Comparison of ENCODE assay signal across 32 cellular contexts in genomic region chr3:112631257-112631656, GRCh38. TPM values are rescaled to one million over a fixed set of nuclear protein-coding genes. Genes with fewer than 3 reads are reported as not detected.
DNase-seq lines count a peak whose midpoint lies in the region; ATAC-seq and TF ChIP-seq lines count a peak whose summit lies in the region.
"Had no signal": no experiment of that assay in that cellular context is flagged by ENCODE, and none has a peak within 500 bp of the region (broad histone marks: within the 10 kb centered on the region; RNA-seq: fewer than 3 reads in every experiment).

No MANE protein-coding gene starts in this region.

- no peaks in the 10 kb centered on the region for H3K9me3 ChIP-seq in esophagus muscularis mucosa
- H3K9me3 ChIP-seq: BLaER1, esophagus squamous epithelium, gastrocnemius medialis, lower lobe of right lung, mucosa of descending colon, testis had no signal

- no peaks in the 10 kb centered on the region for H3K36me3 Mint-ChIP-seq in T-helper 2 cell treated with Interferon-gamma antibody and Interleukin-4, amounts not matched to agents 5 μg/mL and 100 μg/mL, for 36 hours (ENCODE audit: low read depth)
- no peaks in the 10 kb centered on the region for H3K36me3 Mint-ChIP-seq in natural killer cell treated with Interleukin-12 subunit alpha and Interleukin-12 subunit beta and Interleukin-15 and Interleukin-18, amount 100 ng/mL, for 72 hours
- H3K36me3 Mint-ChIP-seq: activated CD8-positive, alpha-beta memory T cell treated with anti-CD3 and anti-CD28 coated beads, Interleukin-2, amount 10 ng/mL, durations not matched to agents 7 days and 5 days; natural killer cell had no signal

- H3K27ac ChIP-seq in ACC112 (ENCODE audit: low read depth, low read length): peak overlapping the region; percentile 96
- H3K27ac ChIP-seq in esophagus muscularis mucosa (replicated peaks in 1 of 4): peak overlapping the region; percentile 37 to 84 (median 72)
- H3K27ac ChIP-seq in rectal smooth muscle tissue (ENCODE audit: low read depth, low read length): peak overlapping the region; percentile 27
- H3K27ac ChIP-seq: BLaER1, gastrocnemius medialis, hepatocyte, lower lobe of right lung, testis had no signal

- H3K4me1 Mint-ChIP-seq in T-helper 2 cell treated with Interferon-gamma antibody and Interleukin-4, amounts not matched to agents 5 μg/mL and 100 μg/mL, for 36 hours (ENCODE audit: low read depth): peaks cover 10% of the 10 kb centered on the region
- peaks cover 3 to 5% of the 10 kb centered on the region in 2 donors for H3K4me1 Mint-ChIP-seq in natural killer cell treated with Interleukin-12 subunit alpha and Interleukin-12 subunit beta and Interleukin-15 and Interleukin-18, amount 100 ng/mL, for 72 hours (ENCODE audit: low read depth in 2 of 2)
- H3K4me1 Mint-ChIP-seq: natural killer cell had no signal

- in situ Hi-C loops in KBM-7 (cut with MboI; ENCODE audit: low pct_unique_long_range_greater_than_20kb, low sequenced_read_pairs): no loop called here

- peaks cover 9% of the 10 kb centered on the region for H3K27me3 Mint-ChIP-seq in T-helper 2 cell treated with Interferon-gamma antibody and Interleukin-4, amounts not matched to agents 5 μg/mL and 100 μg/mL, for 36 hours (ENCODE audit: low read depth)
- peaks cover 0 to 3% of the 10 kb centered on the region in 2 donors for H3K27me3 Mint-ChIP-seq in natural killer cell treated with Interleukin-12 subunit alpha and Interleukin-12 subunit beta and Interleukin-15 and Interleukin-18, amount 100 ng/mL, for 72 hours
- H3K27me3 Mint-ChIP-seq: activated naive CD8-positive, alpha-beta T cell treated with anti-CD3 and anti-CD28 coated beads, Interleukin-2, amount 50 U/mL, for 24 hours; IgD-negative memory B cell had no signal

- intact Hi-C loops in esophagus muscularis mucosa (cut with DNase I): loop anchor here (5.0 kb wide), 1 partner anchor 49 kb away; no protein-coding TSS in a partner anchor

- TF ChIP-seq CTCF in esophagus muscularis mucosa (IDR thresholded peaks at IDR 0.05): no peak

- H3K79me2 ChIP-seq in ACC112 (ENCODE audit: control insufficient read depth, insufficient read depth, low read length, unreplicated experiment): peaks cover 92% of the 10 kb centered on the region
- H3K79me2 ChIP-seq: hepatocyte had no signal

- no peak for TF ChIP-seq EP300 in esophagus muscularis mucosa (IDR thresholded peaks at IDR 0.05)

- no peak overlapping the region for H2AFZ ChIP-seq in ACC112 (ENCODE audit: low read length, unreplicated experiment)
- H2AFZ ChIP-seq: hepatocyte had no signal

- H3K4me3 ChIP-seq in ACC112 (ENCODE audit: low read depth, low read length): peak overlapping the region; percentile 84
- H3K4me3 ChIP-seq in esophagus muscularis mucosa: no peak overlapping the region
- H3K4me3 ChIP-seq in rectal smooth muscle tissue (ENCODE audit: low read length): no peak overlapping the region
- H3K4me3 ChIP-seq: BLaER1, esophagus squamous epithelium, gastrocnemius medialis, hepatocyte, lower lobe of right lung, mucosa of descending colon, smooth muscle cell, testis had no signal

- no peak overlapping the region for H3K4me3 Mint-ChIP-seq in T-helper 2 cell treated with Interferon-gamma antibody and Interleukin-4, amounts not matched to agents 5 μg/mL and 100 μg/mL, for 36 hours
- H3K4me3 Mint-ChIP-seq in natural killer cell treated with Interleukin-12 subunit alpha and Interleukin-12 subunit beta and Interleukin-15 and Interleukin-18, amount 100 ng/mL, for 72 hours: no peak overlapping the region
- H3K4me3 Mint-ChIP-seq: activated CD8-positive, alpha-beta memory T cell treated with anti-CD3 and anti-CD28 coated beads, Interleukin-2, amount 10 ng/mL, durations not matched to agents 7 days and 5 days; activated naive CD8-positive, alpha-beta T cell treated with anti-CD3 and anti-CD28 coated beads, Interleukin-2, amount 50 U/mL, for 24 hours; IgD-negative memory B cell; natural killer cell had no signal

- no peaks in the 10 kb centered on the region for H3K9me3 Mint-ChIP-seq in T-helper 2 cell treated with Interferon-gamma antibody and Interleukin-4, amounts not matched to agents 5 μg/mL and 100 μg/mL, for 36 hours
- no peaks in the 10 kb centered on the region for H3K9me3 Mint-ChIP-seq in natural killer cell treated with Interleukin-12 subunit alpha and Interleukin-12 subunit beta and Interleukin-15 and Interleukin-18, amount 100 ng/mL, for 72 hours
- H3K9me3 Mint-ChIP-seq: activated naive CD8-positive, alpha-beta T cell treated with anti-CD3 and anti-CD28 coated beads, Interleukin-2, amount 50 U/mL, for 24 hours; IgD-negative memory B cell; natural killer cell had no signal

- 90% methylated on average over 3 of the region's 3 CpGs for whole genome bisulfite sequencing in esophagus muscularis mucosa

- H3K9ac ChIP-seq in rectal smooth muscle tissue (ENCODE audit: low read length): no peak overlapping the region
- H3K9ac ChIP-seq: BLaER1 had no signal

- no peak for TF ChIP-seq POLR2A in esophagus muscularis mucosa (IDR thresholded peaks at IDR 0.05; ENCODE audit: low read depth)

- H3K27me3 ChIP-seq in ACC112 (ENCODE audit: insufficient read depth, low read length) (no peaks in the 10 kb centered on the region), esophagus muscularis mucosa (no peaks in the 10 kb centered on the region), rectal smooth muscle tissue (ENCODE audit: control insufficient read depth, insufficient read depth, low read length) (no peaks in the 10 kb centered on the region)
- H3K27me3 ChIP-seq: BLaER1, esophagus squamous epithelium, gastrocnemius medialis, hepatocyte, testis had no signal

- H3K36me3 ChIP-seq in ACC112 (ENCODE audit: insufficient read depth, low read length) (peaks cover 37% of the 10 kb centered on the region), esophagus muscularis mucosa (no peaks in the 10 kb centered on the region), rectal smooth muscle tissue (ENCODE audit: control insufficient read depth, insufficient read depth, low read length) (no peaks in the 10 kb centered on the region)
- H3K36me3 ChIP-seq: BLaER1, esophagus squamous epithelium, gastrocnemius medialis, lower lobe of right lung had no signal

- DNase-seq in HCEC 1CT (peak; percentile 28), esophagus muscularis mucosa (ENCODE audit: extremely low spot score) (no peak), KBM-7 (no peak)
- DNase-seq in stimulated activated CD4-positive, alpha-beta T cell treated with anti-CD3 and anti-CD28 coated beads, Interleukin-15, amount 100 ng/mL, for 24 hours: no peak
- no peak for DNase-seq in T-helper 2 cell treated with Interferon-gamma antibody and Interleukin-4, amounts not matched to agents 5 μg/mL and 100 μg/mL, for 36 hours (ENCODE audit: low spot score)
- DNase-seq in natural killer cell treated with Interleukin-12 subunit alpha and Interleukin-12 subunit beta and Interleukin-15 and Interleukin-18, amount 100 ng/mL, for 72 hours (ENCODE audit: low spot score): no peak
- DNase-seq: activated CD4-positive, alpha-beta T cell treated with anti-CD3 and anti-CD28 coated beads, Interleukin-2, amount 50 U/mL, for 4 hours; activated CD8-positive, alpha-beta memory T cell treated with anti-CD3 and anti-CD28 coated beads, Interleukin-2, amount 10 ng/mL, durations not matched to agents 7 days and 5 days; activated naive CD4-positive, alpha-beta T cell; activated naive CD8-positive, alpha-beta T cell treated with anti-CD3 and anti-CD28 coated beads, Interleukin-2, amount 50 U/mL, for 24 hours; activated T-cell treated with anti-CD3 and anti-CD28 coated beads, Interleukin-2, amount 50 U/mL, for 48 hours; dermis blood vessel endothelial cell; EL; esophagus squamous epithelium; gastrocnemius medialis; lower lobe of right lung; mucosa of descending colon; natural killer cell; NCI-H1048; NCI-H1694; NCI-H446 treated with DMSO at 0.1 percent for 48 hours; NCI-H774; stimulated activated CD4-positive, alpha-beta T cell treated with anti-CD3 and anti-CD28 coated beads, Interleukin-1b, Interleukin-23, amount 100 ng/mL, for 48 hours; stimulated activated naive CD4-positive, alpha-beta T cell treated with Interleukin-2 at 50 U/mL for 16 hours; testis had no signal

- H3K4me1 ChIP-seq in ACC112 (ENCODE audit: control insufficient read depth, insufficient read depth, low read length, unreplicated experiment) (peaks cover 74% of the 10 kb centered on the region), esophagus muscularis mucosa (peaks cover 18 to 87% (median 85%) of the 10 kb centered on the region in 4 donors), rectal smooth muscle tissue (ENCODE audit: control insufficient read depth, insufficient read depth, low read length) (peaks cover 53% of the 10 kb centered on the region)
- H3K4me1 ChIP-seq: BLaER1, lower lobe of right lung, testis had no signal

- ATAC-seq in natural killer cell treated with Interleukin-12 subunit alpha and Interleukin-12 subunit beta and Interleukin-15 and Interleukin-18, amount 100 ng/mL, for 72 hours: no peak
- ATAC-seq: activated CD4-positive, CD25-positive, alpha-beta regulatory T cell treated with anti-CD3 and anti-CD28 coated beads, Interleukin-2, amount 50 U/mL, for 24 hours; activated CD8-positive, alpha-beta memory T cell treated with anti-CD3 and anti-CD28 coated beads, Interleukin-2, amount 10 ng/mL, durations not matched to agents 7 days and 5 days; activated naive CD8-positive, alpha-beta T cell treated with anti-CD3 and anti-CD28 coated beads, Interleukin-2, amount 50 U/mL, for 24 hours; gastrocnemius medialis; lower lobe of right lung; mucosa of descending colon; natural killer cell had no signal

- H3K27ac Mint-ChIP-seq in T-helper 2 cell treated with Interferon-gamma antibody and Interleukin-4, amounts not matched to agents 5 μg/mL and 100 μg/mL, for 36 hours: no peak overlapping the region
- H3K27ac Mint-ChIP-seq in natural killer cell treated with Interleukin-12 subunit alpha and Interleukin-12 subunit beta and Interleukin-15 and Interleukin-18, amount 100 ng/mL, for 72 hours: no peak overlapping the region
- H3K27ac Mint-ChIP-seq: activated CD8-positive, alpha-beta memory T cell treated with anti-CD3 and anti-CD28 coated beads, Interleukin-2, amount 10 ng/mL, durations not matched to agents 7 days and 5 days; activated naive CD8-positive, alpha-beta T cell treated with anti-CD3 and anti-CD28 coated beads, Interleukin-2, amount 50 U/mL, for 24 hours; IgD-negative memory B cell; natural killer cell had no signal

RNA-seq across cellular contexts. Expression of gene CCDC80, which starts 9.7 kb away (rescaled TPM):
- total RNA-seq in esophagus muscularis mucosa: 100 to 1,000 TPM in 2 of 4 donors, 10 to 100 TPM in 2; 34.7 to 213 (median 127) TPM
- under 1 TPM in 1 of 2 donors, not detected in 1; 0.28 TPM for total RNA-seq in natural killer cell treated with Interleukin-12 subunit alpha and Interleukin-12 subunit beta and Interleukin-15 and Interleukin-18, amount 100 ng/mL, for 72 hours

Comparison
In these comparisons a context has a peak if more than half of its experiments do, and no peak if none do; other contexts are left out.
1. H3K27ac ChIP-seq: peak in every context shown above with its lines; median percentile 96 in ACC112; 72 in esophagus muscularis mucosa; 27 in rectal smooth muscle tissue.
2. RNA of gene CCDC80, which starts 9.7 kb away (total RNA-seq): 34.7 to 213 TPM in esophagus muscularis mucosa; 0.28 TPM in natural killer cell treated with Interleukin-12 subunit alpha and Interleukin-12 subunit beta and Interleukin-15 and Interleukin-18, amount 100 ng/mL, for 72 hours; every median in the first group is over 10 times any median in the second.